Comparison of ENCODE assay signal across 29 cellular contexts in genomic region chrX:134758652-134759051, GRCh38.
"Had no signal": no experiment of that assay in that cellular context is flagged by ENCODE, and none has a peak within 500 bp of the region (broad histone marks: within the 10 kb centered on the region; RNA-seq: fewer than 3 reads in every experiment).

No MANE protein-coding gene starts in this region.

- H3K4me3 ChIP-seq: psoas muscle, right lobe of liver, sigmoid colon, smooth muscle cell, spleen, suprapubic skin, testis, tibial artery, transverse colon, upper lobe of right lung, uterus had no signal

- H3K27me3 ChIP-seq: neutrophil, right lobe of liver, sigmoid colon, spleen, suprapubic skin, testis, tibial artery, transverse colon, upper lobe of right lung had no signal

- DNase-seq: naive thymus-derived CD8-positive, alpha-beta T cell; nephron progenitor cell; nucleus accumbens; posterior cingulate gyrus; psoas muscle; right cardiac atrium; right lobe of liver; sigmoid colon; spleen; stimulated activated CD4-positive, alpha-beta T cell treated with anti-CD3 and anti-CD28 coated beads, Interleukin-12 subunit alpha, Interleukin-12 subunit beta, amount 100 ng/mL, for 4 hours; stimulated activated CD4-positive, alpha-beta T cell treated with anti-CD3 and anti-CD28 coated beads, Interleukin-1b, Interleukin-23, amount 100 ng/mL, for 48 hours; stimulated activated CD4-positive, alpha-beta T cell treated with anti-CD3 and anti-CD28 coated beads, Interleukin-4, amount 100 ng/mL, for 1 hour; stimulated activated CD4-positive, alpha-beta T cell treated with anti-CD3 and anti-CD28 coated beads, Interleukin-4, amount 100 ng/mL, for 4 hours; stimulated activated CD8-positive, alpha-beta memory T cell treated with anti-CD3 and anti-CD28 coated beads, Interleukin-4, amount 100 ng/mL, for 48 hours; stimulated activated naive CD4-positive, alpha-beta T cell; stimulated activated naive CD8-positive, alpha-beta T cell treated with anti-CD3 and anti-CD28 coated beads, Interleukin-15, amount 100 ng/mL, for 72 hours; stimulated activated naive CD8-positive, alpha-beta T cell treated with anti-CD3 and anti-CD28 coated beads, Interleukin-15, Interleukin-2, amounts not matched to agents 100 U/mL and 50 U/mL, for 24 hours; substantia nigra; testis; tibial artery; transverse colon; upper lobe of right lung; uterus had no signal

- H3K9me3 ChIP-seq: neutrophil, psoas muscle, right lobe of liver, sigmoid colon, spleen, suprapubic skin, testis, tibial artery, transverse colon, upper lobe of right lung, uterus had no signal

- ATAC-seq: naive thymus-derived CD8-positive, alpha-beta T cell; natural killer cell treated with Interleukin-12 subunit alpha and Interleukin-12 subunit beta and Interleukin-15 and Interleukin-18, amount 100 ng/mL, for 72 hours; psoas muscle; right cardiac atrium; right lobe of liver; stimulated activated memory B cell treated with anti-CD40 and anti-IgM and Interleukin-4, amounts not matched to agents 10 μg/mL and 1 μg/mL and 100 μg/mL, for 72 hours; stimulated activated naive CD8-positive, alpha-beta T cell treated with anti-CD3 and anti-CD28 coated beads, Interleukin-15, amount 100 ng/mL, for 72 hours; stimulated activated naive CD8-positive, alpha-beta T cell treated with anti-CD3 and anti-CD28 coated beads, Interleukin-15, Interleukin-2, amounts not matched to agents 100 U/mL and 50 U/mL, for 24 hours; upper lobe of right lung had no signal

- H3K27ac ChIP-seq: neutrophil, parathyroid adenoma, psoas muscle, right lobe of liver, sigmoid colon, spleen, suprapubic skin, testis, tibial artery, transverse colon, upper lobe of right lung, uterus had no signal

- H3K4me1 ChIP-seq: parathyroid adenoma, psoas muscle, right lobe of liver, sigmoid colon, spleen, suprapubic skin, testis, tibial artery, transverse colon, upper lobe of right lung, uterus had no signal

- H3K36me3 ChIP-seq: neutrophil, right lobe of liver, sigmoid colon, spleen, suprapubic skin, tibial artery, transverse colon, upper lobe of right lung, uterus had no signal
